1 cellular context compared by ENCODE assay signal in the genomic region with DNA sequence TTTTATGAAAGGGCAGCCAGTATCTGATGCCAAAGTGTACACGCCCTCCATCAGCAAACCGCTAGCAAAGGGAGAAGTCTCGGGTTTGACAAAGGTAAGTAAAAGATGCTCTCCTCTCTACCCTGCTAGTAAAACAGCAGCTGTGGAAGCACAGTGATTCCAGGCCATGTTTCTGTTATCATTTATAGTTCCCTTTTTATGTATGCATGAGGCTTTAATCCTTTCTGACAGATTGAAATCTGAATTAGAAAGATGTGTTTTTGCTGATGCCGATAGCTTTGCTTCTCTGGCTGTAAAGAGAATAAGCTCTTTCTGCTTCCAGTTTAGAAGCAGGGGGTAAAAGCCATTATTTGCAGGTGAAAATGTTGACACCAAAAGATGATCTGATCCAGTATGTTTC.
TF ChIP-seq lines count a peak whose summit lies in the region.

No MANE protein-coding gene starts in this region.

TF ChIP-seq in SK-N-SH treated with all-trans-retinoic acid at 6 μM for 48 hours, 23 proteins besides CTCF, POLR2A, EP300 and RAD21 (continued from another document):
- TF ChIP-seq, protein P1, sequence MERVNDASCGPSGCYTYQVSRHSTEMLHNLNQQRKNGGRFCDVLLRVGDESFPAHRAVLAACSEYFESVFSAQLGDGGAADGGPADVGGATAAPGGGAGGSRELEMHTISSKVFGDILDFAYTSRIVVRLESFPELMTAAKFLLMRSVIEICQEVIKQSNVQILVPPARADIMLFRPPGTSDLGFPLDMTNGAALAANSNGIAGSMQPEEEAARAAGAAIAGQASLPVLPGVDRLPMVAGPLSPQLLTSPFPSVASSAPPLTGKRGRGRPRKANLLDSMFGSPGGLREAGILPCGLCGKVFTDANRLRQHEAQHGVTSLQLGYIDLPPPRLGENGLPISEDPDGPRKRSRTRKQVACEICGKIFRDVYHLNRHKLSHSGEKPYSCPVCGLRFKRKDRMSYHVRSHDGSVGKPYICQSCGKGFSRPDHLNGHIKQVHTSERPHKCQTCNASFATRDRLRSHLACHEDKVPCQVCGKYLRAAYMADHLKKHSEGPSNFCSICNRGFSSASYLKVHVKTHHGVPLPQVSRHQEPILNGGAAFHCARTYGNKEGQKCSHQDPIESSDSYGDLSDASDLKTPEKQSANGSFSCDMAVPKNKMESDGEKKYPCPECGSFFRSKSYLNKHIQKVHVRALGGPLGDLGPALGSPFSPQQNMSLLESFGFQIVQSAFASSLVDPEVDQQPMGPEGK (CRISPR knock-in tag; IDR thresholded peaks at IDR 0.05; ENCODE audit: borderline replicate concordance), result no peak
- no peak for TF ChIP-seq ZNF8 (CRISPR knock-in tag; IDR thresholded peaks at IDR 0.05)
- no peak for TF ChIP-seq ESRRG (CRISPR knock-in tag; IDR thresholded peaks at IDR 0.05)
- TF ChIP-seq SNAI2 (CRISPR knock-in tag; IDR thresholded peaks at IDR 0.05), result no peak
- no peak for TF ChIP-seq ARNTL (CRISPR knock-in tag; IDR thresholded peaks at IDR 0.05; ENCODE audit: borderline replicate concordance, low read depth)
- no peak for TF ChIP-seq OSR1 (CRISPR knock-in tag; IDR thresholded peaks at IDR 0.05)
- TF ChIP-seq, protein P2, sequence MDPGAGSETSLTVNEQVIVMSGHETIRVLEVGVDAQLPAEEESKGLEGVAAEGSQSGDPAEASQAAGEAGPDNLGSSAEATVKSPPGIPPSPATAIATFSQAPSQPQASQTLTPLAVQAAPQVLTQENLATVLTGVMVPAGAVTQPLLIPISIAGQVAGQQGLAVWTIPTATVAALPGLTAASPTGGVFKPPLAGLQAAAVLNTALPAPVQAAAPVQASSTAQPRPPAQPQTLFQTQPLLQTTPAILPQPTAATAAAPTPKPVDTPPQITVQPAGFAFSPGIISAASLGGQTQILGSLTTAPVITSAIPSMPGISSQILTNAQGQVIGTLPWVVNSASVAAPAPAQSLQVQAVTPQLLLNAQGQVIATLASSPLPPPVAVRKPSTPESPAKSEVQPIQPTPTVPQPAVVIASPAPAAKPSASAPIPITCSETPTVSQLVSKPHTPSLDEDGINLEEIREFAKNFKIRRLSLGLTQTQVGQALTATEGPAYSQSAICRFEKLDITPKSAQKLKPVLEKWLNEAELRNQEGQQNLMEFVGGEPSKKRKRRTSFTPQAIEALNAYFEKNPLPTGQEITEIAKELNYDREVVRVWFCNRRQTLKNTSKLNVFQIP (CRISPR knock-in tag; IDR thresholded peaks at IDR 0.05; ENCODE audit: borderline replicate concordance, low read depth), result no peak
- TF ChIP-seq TOX (CRISPR knock-in tag; IDR thresholded peaks at IDR 0.05; ENCODE audit: borderline replicate concordance), result no peak
- TF ChIP-seq CSDC2 (CRISPR knock-in tag; IDR thresholded peaks at IDR 0.05), result no peak
- TF ChIP-seq RARB (CRISPR knock-in tag; IDR thresholded peaks at IDR 0.05), result no peak
- TF ChIP-seq, protein P3, sequence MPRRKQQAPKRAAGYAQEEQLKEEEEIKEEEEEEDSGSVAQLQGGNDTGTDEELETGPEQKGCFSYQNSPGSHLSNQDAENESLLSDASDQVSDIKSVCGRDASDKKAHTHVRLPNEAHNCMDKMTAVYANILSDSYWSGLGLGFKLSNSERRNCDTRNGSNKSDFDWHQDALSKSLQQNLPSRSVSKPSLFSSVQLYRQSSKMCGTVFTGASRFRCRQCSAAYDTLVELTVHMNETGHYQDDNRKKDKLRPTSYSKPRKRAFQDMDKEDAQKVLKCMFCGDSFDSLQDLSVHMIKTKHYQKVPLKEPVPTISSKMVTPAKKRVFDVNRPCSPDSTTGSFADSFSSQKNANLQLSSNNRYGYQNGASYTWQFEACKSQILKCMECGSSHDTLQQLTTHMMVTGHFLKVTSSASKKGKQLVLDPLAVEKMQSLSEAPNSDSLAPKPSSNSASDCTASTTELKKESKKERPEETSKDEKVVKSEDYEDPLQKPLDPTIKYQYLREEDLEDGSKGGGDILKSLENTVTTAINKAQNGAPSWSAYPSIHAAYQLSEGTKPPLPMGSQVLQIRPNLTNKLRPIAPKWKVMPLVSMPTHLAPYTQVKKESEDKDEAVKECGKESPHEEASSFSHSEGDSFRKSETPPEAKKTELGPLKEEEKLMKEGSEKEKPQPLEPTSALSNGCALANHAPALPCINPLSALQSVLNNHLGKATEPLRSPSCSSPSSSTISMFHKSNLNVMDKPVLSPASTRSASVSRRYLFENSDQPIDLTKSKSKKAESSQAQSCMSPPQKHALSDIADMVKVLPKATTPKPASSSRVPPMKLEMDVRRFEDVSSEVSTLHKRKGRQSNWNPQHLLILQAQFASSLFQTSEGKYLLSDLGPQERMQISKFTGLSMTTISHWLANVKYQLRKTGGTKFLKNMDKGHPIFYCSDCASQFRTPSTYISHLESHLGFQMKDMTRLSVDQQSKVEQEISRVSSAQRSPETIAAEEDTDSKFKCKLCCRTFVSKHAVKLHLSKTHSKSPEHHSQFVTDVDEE (CRISPR knock-in tag; IDR thresholded peaks at IDR 0.05), result no peak
- TF ChIP-seq, protein P4, sequence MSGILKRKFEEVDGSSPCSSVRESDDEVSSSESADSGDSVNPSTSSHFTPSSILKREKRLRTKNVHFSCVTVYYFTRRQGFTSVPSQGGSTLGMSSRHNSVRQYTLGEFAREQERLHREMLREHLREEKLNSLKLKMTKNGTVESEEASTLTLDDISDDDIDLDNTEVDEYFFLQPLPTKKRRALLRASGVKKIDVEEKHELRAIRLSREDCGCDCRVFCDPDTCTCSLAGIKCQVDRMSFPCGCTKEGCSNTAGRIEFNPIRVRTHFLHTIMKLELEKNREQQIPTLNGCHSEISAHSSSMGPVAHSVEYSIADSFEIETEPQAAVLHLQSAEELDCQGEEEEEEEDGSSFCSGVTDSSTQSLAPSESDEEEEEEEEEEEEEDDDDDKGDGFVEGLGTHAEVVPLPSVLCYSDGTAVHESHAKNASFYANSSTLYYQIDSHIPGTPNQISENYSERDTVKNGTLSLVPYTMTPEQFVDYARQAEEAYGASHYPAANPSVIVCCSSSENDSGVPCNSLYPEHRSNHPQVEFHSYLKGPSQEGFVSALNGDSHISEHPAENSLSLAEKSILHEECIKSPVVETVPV (CRISPR knock-in tag; IDR thresholded peaks at IDR 0.05), result no peak
